Comparison of ENCODE assay signal across 1 cellular context in genomic region chr11:57667715-57668466, GRCh38.
TF ChIP-seq lines count a peak whose summit lies in the region.

TSS of gene ZDHHC5 (plus strand) at chr11:57668114. CDS start at chr11:57673091, 4,977 bp downstream.

TF ChIP-seq in K562, 482 proteins besides CTCF, POLR2A, EP300 and RAD21 (continued from another document and continues in another):
- TF ChIP-seq, protein P1, sequence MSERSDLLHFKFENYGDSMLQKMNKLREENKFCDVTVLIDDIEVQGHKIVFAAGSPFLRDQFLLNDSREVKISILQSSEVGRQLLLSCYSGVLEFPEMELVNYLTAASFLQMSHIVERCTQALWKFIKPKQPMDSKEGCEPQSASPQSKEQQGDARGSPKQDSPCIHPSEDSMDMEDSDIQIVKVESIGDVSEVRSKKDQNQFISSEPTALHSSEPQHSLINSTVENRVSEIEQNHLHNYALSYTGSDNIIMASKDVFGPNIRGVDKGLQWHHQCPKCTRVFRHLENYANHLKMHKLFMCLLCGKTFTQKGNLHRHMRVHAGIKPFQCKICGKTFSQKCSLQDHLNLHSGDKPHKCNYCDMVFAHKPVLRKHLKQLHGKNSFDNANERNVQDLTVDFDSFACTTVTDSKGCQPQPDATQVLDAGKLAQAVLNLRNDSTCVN (CRISPR knock-in tag; IDR thresholded peaks at IDR 0.05), result 0 out of 2 replicates have a peak, but pooled peaks have one; percentile 47
- TF ChIP-seq BRF1 (IDR thresholded peaks at IDR 0.05; ENCODE audit: borderline replicate concordance, extremely low read depth, insufficient read length), result no peak
- no peak for TF ChIP-seq IRF9 (tag; IDR thresholded peaks at IDR 0.05)
- TF ChIP-seq, protein P2, sequence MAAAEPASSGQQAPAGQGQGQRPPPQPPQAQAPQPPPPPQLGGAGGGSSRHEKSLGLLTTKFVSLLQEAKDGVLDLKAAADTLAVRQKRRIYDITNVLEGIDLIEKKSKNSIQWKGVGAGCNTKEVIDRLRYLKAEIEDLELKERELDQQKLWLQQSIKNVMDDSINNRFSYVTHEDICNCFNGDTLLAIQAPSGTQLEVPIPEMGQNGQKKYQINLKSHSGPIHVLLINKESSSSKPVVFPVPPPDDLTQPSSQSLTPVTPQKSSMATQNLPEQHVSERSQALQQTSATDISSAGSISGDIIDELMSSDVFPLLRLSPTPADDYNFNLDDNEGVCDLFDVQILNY (CRISPR knock-in tag; IDR thresholded peaks at IDR 0.05), result peak; percentile 92; the same call in 1 of the 2 replicates
- TF ChIP-seq FOS (IDR thresholded peaks at IDR 0.05; ENCODE audit: extremely low read depth, insufficient read length), result no peak
- no peak for TF ChIP-seq RBM39 (optimal IDR thresholded peaks at IDR 0.05; ENCODE audit: low read depth, low read length)
- no peak for TF ChIP-seq MTF1 (CRISPR knock-in tag; IDR thresholded peaks at IDR 0.05; ENCODE audit: borderline replicate concordance)
- no peak for TF ChIP-seq ZNF75A (CRISPR knock-in tag; IDR thresholded peaks at IDR 0.05)
- no peak for TF ChIP-seq ZNF174 (CRISPR knock-in tag; IDR thresholded peaks at IDR 0.05)
- TF ChIP-seq STAG1 (CRISPR knock-in tag; IDR thresholded peaks at IDR 0.05; ENCODE audit: borderline replicate concordance), result no peak; the same call in 1 of the 2 replicates
- TF ChIP-seq MECOM (CRISPR knock-in tag; IDR thresholded peaks at IDR 0.05), result no peak
- peak in 1 of 2 experiments; percentile 63; a peak in 2 of 4 replicates for TF ChIP-seq TRIM24 (IDR thresholded peaks at IDR 0.05)
- TF ChIP-seq ZNF589 (CRISPR knock-in tag; IDR thresholded peaks at IDR 0.05; ENCODE audit: low read depth), result peak; percentile 90
- TF ChIP-seq KLF1 (tag; IDR thresholded peaks at IDR 0.05), result peak; percentile 78
- TF ChIP-seq, protein P3, sequence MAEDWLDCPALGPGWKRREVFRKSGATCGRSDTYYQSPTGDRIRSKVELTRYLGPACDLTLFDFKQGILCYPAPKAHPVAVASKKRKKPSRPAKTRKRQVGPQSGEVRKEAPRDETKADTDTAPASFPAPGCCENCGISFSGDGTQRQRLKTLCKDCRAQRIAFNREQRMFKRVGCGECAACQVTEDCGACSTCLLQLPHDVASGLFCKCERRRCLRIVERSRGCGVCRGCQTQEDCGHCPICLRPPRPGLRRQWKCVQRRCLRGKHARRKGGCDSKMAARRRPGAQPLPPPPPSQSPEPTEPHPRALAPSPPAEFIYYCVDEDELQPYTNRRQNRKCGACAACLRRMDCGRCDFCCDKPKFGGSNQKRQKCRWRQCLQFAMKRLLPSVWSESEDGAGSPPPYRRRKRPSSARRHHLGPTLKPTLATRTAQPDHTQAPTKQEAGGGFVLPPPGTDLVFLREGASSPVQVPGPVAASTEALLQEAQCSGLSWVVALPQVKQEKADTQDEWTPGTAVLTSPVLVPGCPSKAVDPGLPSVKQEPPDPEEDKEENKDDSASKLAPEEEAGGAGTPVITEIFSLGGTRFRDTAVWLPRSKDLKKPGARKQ (CRISPR knock-in tag; IDR thresholded peaks at IDR 0.05), result no peak
- no peak for TF ChIP-seq ZNF398 (CRISPR knock-in tag; IDR thresholded peaks at IDR 0.05)
- no peak for TF ChIP-seq CREB3 (tag; conservative IDR thresholded peaks at IDR 0.05; ENCODE audit: low read depth)
- no peak for TF ChIP-seq KAT8 (IDR thresholded peaks at IDR 0.05; ENCODE audit: low read depth)
- TF ChIP-seq, protein P4, sequence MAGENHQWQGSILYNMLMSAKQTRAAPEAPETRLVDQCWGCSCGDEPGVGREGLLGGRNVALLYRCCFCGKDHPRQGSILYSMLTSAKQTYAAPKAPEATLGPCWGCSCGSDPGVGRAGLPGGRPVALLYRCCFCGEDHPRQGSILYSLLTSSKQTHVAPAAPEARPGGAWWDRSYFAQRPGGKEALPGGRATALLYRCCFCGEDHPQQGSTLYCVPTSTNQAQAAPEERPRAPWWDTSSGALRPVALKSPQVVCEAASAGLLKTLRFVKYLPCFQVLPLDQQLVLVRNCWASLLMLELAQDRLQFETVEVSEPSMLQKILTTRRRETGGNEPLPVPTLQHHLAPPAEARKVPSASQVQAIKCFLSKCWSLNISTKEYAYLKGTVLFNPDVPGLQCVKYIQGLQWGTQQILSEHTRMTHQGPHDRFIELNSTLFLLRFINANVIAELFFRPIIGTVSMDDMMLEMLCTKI (IDR thresholded peaks at IDR 0.05; ENCODE audit: partially characterized antibody), result no peak
- TF ChIP-seq, protein P5, sequence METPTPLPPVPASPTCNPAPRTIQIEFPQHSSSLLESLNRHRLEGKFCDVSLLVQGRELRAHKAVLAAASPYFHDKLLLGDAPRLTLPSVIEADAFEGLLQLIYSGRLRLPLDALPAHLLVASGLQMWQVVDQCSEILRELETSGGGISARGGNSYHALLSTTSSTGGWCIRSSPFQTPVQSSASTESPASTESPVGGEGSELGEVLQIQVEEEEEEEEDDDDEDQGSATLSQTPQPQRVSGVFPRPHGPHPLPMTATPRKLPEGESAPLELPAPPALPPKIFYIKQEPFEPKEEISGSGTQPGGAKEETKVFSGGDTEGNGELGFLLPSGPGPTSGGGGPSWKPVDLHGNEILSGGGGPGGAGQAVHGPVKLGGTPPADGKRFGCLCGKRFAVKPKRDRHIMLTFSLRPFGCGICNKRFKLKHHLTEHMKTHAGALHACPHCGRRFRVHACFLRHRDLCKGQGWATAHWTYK (CRISPR knock-in tag; IDR thresholded peaks at IDR 0.05), result peak; percentile 40; the same call in 1 of the 2 replicates
- TF ChIP-seq CEBPG (CRISPR knock-in tag; IDR thresholded peaks at IDR 0.05), result no peak
- TF ChIP-seq CEBPG (tag; conservative IDR thresholded peaks at IDR 0.05 in 1 of 2, IDR thresholded peaks at IDR 0.05 in 1 of 2), result no peak
- no peak for TF ChIP-seq MEF2D (tag; conservative IDR thresholded peaks at IDR 0.05; ENCODE audit: low read depth)
- TF ChIP-seq, protein P6, sequence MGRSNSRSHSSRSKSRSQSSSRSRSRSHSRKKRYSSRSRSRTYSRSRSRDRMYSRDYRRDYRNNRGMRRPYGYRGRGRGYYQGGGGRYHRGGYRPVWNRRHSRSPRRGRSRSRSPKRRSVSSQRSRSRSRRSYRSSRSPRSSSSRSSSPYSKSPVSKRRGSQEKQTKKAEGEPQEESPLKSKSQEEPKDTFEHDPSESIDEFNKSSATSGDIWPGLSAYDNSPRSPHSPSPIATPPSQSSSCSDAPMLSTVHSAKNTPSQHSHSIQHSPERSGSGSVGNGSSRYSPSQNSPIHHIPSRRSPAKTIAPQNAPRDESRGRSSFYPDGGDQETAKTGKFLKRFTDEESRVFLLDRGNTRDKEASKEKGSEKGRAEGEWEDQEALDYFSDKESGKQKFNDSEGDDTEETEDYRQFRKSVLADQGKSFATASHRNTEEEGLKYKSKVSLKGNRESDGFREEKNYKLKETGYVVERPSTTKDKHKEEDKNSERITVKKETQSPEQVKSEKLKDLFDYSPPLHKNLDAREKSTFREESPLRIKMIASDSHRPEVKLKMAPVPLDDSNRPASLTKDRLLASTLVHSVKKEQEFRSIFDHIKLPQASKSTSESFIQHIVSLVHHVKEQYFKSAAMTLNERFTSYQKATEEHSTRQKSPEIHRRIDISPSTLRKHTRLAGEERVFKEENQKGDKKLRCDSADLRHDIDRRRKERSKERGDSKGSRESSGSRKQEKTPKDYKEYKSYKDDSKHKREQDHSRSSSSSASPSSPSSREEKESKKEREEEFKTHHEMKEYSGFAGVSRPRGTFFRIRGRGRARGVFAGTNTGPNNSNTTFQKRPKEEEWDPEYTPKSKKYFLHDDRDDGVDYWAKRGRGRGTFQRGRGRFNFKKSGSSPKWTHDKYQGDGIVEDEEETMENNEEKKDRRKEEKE (IDR thresholded peaks at IDR 0.05; ENCODE audit: borderline replicate concordance in 1 of 2, control insufficient read depth in 1 of 2, low read depth in 2 of 2, low read length in 1 of 2), result peak in 1 of 2 experiments; percentile 82; a peak in 1 of 4 replicates
- peak; percentile 73 for TF ChIP-seq ZNF24 (IDR thresholded peaks at IDR 0.05)
- TF ChIP-seq, protein P7, sequence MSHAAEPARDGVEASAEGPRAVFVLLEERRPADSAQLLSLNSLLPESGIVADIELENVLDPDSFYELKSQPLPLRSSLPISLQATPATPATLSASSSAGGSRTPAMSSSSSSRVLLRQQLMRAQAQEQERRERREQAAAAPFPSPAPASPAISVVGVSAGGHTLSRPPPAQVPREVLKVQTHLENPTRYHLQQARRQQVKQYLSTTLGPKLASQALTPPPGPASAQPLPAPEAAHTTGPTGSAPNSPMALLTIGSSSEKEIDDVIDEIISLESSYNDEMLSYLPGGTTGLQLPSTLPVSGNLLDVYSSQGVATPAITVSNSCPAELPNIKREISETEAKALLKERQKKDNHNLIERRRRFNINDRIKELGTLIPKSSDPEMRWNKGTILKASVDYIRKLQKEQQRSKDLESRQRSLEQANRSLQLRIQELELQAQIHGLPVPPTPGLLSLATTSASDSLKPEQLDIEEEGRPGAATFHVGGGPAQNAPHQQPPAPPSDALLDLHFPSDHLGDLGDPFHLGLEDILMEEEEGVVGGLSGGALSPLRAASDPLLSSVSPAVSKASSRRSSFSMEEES (CRISPR knock-in tag; IDR thresholded peaks at IDR 0.05), result no peak
- TF ChIP-seq FOXP4 (CRISPR knock-in tag; IDR thresholded peaks at IDR 0.05; ENCODE audit: borderline replicate concordance), result no peak
- TF ChIP-seq ZNF41 (CRISPR knock-in tag; conservative IDR thresholded peaks at IDR 0.05), result no peak
- no peak for TF ChIP-seq ZNF655 (CRISPR knock-in tag; IDR thresholded peaks at IDR 0.05)
- TF ChIP-seq E2F8 (IDR thresholded peaks at IDR 0.05; ENCODE audit: low read depth, partially characterized antibody), result no peak
